Comparison of ENCODE assay signal across 8 cellular contexts in the genomic region with DNA sequence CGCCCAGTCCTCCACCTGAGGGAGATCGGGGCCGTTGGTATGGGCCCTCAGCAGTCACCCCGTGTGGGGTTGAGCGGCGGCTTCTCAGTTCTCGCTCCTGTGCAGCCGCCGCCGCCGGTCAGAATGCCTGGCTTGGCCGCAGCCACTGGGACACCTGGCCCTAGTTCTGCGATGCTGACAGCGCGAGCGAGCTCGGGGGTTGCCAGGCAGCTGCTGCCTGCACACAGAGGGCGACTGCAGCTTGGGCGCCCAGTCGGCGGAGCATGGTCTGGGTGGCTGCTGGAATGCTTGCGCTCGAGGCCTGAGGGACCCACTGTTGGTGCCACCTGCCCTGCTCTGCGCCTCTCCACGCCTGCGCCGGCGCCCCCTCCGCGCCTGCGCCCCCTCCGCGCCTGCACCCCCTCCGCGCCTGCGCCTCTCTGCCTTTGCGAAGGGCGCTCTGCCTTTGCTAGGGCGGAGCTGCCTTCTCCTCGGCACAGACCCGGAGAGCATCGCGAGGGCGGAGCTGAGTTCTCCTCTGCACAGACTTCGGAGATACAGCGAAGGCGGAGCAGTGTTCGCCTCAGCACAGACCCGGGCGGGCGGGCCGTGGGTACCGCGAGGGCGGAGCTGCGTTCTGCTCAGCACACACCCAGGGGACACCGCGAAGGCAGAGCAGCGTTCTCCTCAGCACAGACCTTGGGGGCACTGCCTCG.
DNase-seq lines count a peak whose midpoint lies in the region; ATAC-seq and TF ChIP-seq lines count a peak whose summit lies in the region.
"Not testable (repeated sequence)": the region's sequence is repeated elsewhere in the genome, so short reads cannot be mapped to it uniquely, and the experiment has no call there.

No MANE protein-coding gene starts in this region.

- H3K27me3 Mint-ChIP-seq in Calu3 (ENCODE audit: unreplicated experiment), result peaks cover 12% of the 10 kb centered on the region

- not testable (repeated sequence) for H3K4me1 Mint-ChIP-seq in Calu3 (ENCODE audit: low read depth, unreplicated experiment)

- H3K36me3 ChIP-seq in neuron (ENCODE audit: insufficient read depth, low read length), result not testable (repeated sequence)

- DNase-seq in Calu3 (peak; percentile 91), T-helper 2 cell (peak; percentile 66 to 97 (median 87)), amniotic epithelial cell (ENCODE audit: low read depth) (peak; percentile 70), head of caudate nucleus (peak; percentile 90 to 100 (median 98))
- DNase-seq in stimulated activated CD8-positive, alpha-beta memory T cell treated with anti-CD3 and anti-CD28 coated beads, Interleukin-4, amount 100 ng/mL, for 4 hours (ENCODE audit: low read depth in 2 of 2, low spot score in 1 of 2), result peak; percentile 88 to 98

- not testable (repeated sequence) for H3K4me1 ChIP-seq in neuron (ENCODE audit: insufficient read depth, low read length)

- H3K9me3 Mint-ChIP-seq in Calu3 (ENCODE audit: low read depth, unreplicated experiment), result not testable (repeated sequence)

- not testable (repeated sequence) for BruUV-seq in Calu3 (replicated peaks; lab: Mats Ljungman, UMichigan)

- H3K4me3 ChIP-seq in neuron (ENCODE audit: low read length), result peak overlapping the region; percentile 59

- peak overlapping the region; percentile 42 for H3K27ac Mint-ChIP-seq in Calu3 (ENCODE audit: unreplicated experiment)

- not testable (repeated sequence) for TF ChIP-seq CTCF in Calu3 (IDR thresholded peaks at IDR 0.05; ENCODE audit: unreplicated experiment)

- H2AFZ ChIP-seq in neuron (ENCODE audit: low read depth, low read length), result peak overlapping the region; percentile 53

- intact Hi-C loops in Calu3 (cut with micrococcal nuclease; ENCODE audit: unreplicated experiment); head of caudate nucleus (cut with DNase I): not testable (repeated sequence)

- CTCF ChIA-PET in Calu3 (lab: Charles Lee), result not testable (repeated sequence)

- not testable (repeated sequence) for H3K9me3 ChIP-seq in neuron (ENCODE audit: low read length)

- peaks cover 14% of the 10 kb centered on the region for H3K27me3 ChIP-seq in neuron (ENCODE audit: insufficient read depth, low read length)

- H3K36me3 Mint-ChIP-seq in Calu3 (ENCODE audit: insufficient read depth, unreplicated experiment), result not testable (repeated sequence)

- ATAC-seq in GM21367 (IDR thresholded peaks at IDR 0.05; ENCODE audit: unreplicated experiment) (peak; percentile 100), HG03439 (IDR thresholded peaks at IDR 0.05; ENCODE audit: unreplicated experiment) (peak; percentile 100)

- H3K4me3 Mint-ChIP-seq in Calu3 (ENCODE audit: low read depth, unreplicated experiment), result peak overlapping the region; percentile 80

Comparison
In these comparisons a context has a peak if more than half of its experiments do, and no peak if none do; other contexts are left out.
1. Peak in every context shown above with its lines: DNase-seq, ATAC-seq and H3K4me3 ChIP-seq.